In genomic region chr1:47887959-47888629, GRCh38 we compare ENCODE assay signal across 23 cellular contexts.
"Had no signal": no experiment of that assay in that cellular context is flagged by ENCODE, and none has a peak within 500 bp of the region (broad histone marks: within the 10 kb centered on the region; RNA-seq: fewer than 3 reads in every experiment).

No MANE protein-coding gene starts in this region.

- H3K4me3 ChIP-seq: colonic mucosa, esophagus squamous epithelium, gastrocnemius medialis, heart right ventricle, left lung, lower lobe of right lung had no signal

- DNase-seq: colonic mucosa; cortex of kidney; effector CD8-positive, alpha-beta T cell; effector memory CD8-positive, alpha-beta T cell; erythroblast; esophagus squamous epithelium; foreskin fibroblast; foreskin melanocyte; gastrocnemius medialis; glutamatergic neuron; head of caudate nucleus; heart right ventricle; hippocampal formation; left cardiac atrium; left lung; left ventricle myocardium superior; lower lobe of right lung; mesenchymal stem cell; midbrain had no signal

- H3K27ac ChIP-seq: colonic mucosa, epithelial cell of prostate, esophagus squamous epithelium, gastrocnemius medialis, heart right ventricle, left lung, lower lobe of right lung had no signal

- H3K9me3 ChIP-seq: colonic mucosa, esophagus squamous epithelium, gastrocnemius medialis, heart right ventricle, left lung, lower lobe of right lung had no signal

- H3K9me3 Mint-ChIP-seq: dendritic cell treated with granulocyte-macrophage colony-stimulating factor and Interleukin-4, amounts not matched to agents 40 ng/mL and 50 ng/mL, for 4 days; effector memory CD8-positive, alpha-beta T cell; endodermal cell had no signal

- H3K36me3 ChIP-seq: colonic mucosa, esophagus squamous epithelium, gastrocnemius medialis, heart right ventricle, left lung, lower lobe of right lung had no signal

- H3K27ac Mint-ChIP-seq: dendritic cell treated with granulocyte-macrophage colony-stimulating factor and Interleukin-4, amounts not matched to agents 40 ng/mL and 50 ng/mL, for 4 days; effector memory CD8-positive, alpha-beta T cell; endodermal cell had no signal

- H3K4me1 ChIP-seq: colonic mucosa, heart right ventricle, left lung, lower lobe of right lung had no signal

- ATAC-seq: effector memory CD8-positive, alpha-beta T cell; esophagus mucosa; gastrocnemius medialis; heart right ventricle; left cardiac atrium; left lung; left ventricle myocardium superior; lower lobe of right lung had no signal

- H3K4me3 Mint-ChIP-seq: dendritic cell treated with granulocyte-macrophage colony-stimulating factor and Interleukin-4, amounts not matched to agents 40 ng/mL and 50 ng/mL, for 4 days; effector memory CD8-positive, alpha-beta T cell; endodermal cell had no signal

- H3K27me3 ChIP-seq: colonic mucosa, gastrocnemius medialis, left lung had no signal
